In the genomic region with DNA sequence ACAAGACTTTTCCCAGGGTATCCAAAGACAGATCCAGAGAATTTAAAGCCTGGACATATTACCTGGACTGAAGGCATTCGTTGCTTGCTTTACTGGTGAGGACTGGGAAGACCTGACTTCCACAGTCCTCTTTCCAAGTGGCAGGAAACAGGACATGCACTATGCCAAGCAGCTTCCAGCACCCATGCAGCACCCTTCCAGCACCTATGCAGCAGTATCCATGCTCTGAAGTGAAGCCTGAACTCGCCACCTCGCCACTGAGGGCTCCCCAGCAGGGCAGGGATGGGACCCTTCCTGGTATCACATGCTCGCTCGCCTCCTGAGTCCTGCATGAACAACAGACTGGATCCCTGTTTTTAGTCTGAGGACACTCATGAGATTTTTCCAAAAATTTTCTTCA, we compare ENCODE assay signal across 17 cellular contexts.
DNase-seq lines count a peak whose midpoint lies in the region; ATAC-seq lines count a peak whose summit lies in the region.
"Had no signal": no experiment of that assay in that cellular context is flagged by ENCODE, and none has a peak within 500 bp of the region (broad histone marks: within the 10 kb centered on the region; RNA-seq: fewer than 3 reads in every experiment).

No MANE protein-coding gene starts in this region.

- H3K4me1 ChIP-seq in duodenal mucosa (ENCODE audit: control insufficient read depth in 1 of 2, insufficient read depth in 2 of 2, low read length in 2 of 2) (peaks cover 56 to 63% of the 10 kb centered on the region in 2 donors), skeletal muscle tissue (ENCODE audit: control insufficient read depth in 3 of 3, insufficient read depth in 3 of 3, low read length in 3 of 3) (peaks cover 67 to 84% (median 77%) of the 10 kb centered on the region in 3 donors)

- H3K9ac ChIP-seq in SK-N-MC (ENCODE audit: insufficient read length) (no peak overlapping the region), duodenal mucosa (ENCODE audit: low read depth in 1 of 2, low read length in 2 of 2) (peak overlapping the region; percentile 6 to 44), skeletal muscle tissue (ENCODE audit: low read depth in 1 of 3, low read length in 3 of 3) (peak overlapping the region in 1 of 3 donors; percentile 58)

- H3K27me3 ChIP-seq in duodenal mucosa (ENCODE audit: control insufficient read depth in 1 of 2, insufficient read depth in 2 of 2, low read length in 2 of 2) (no peaks in the 10 kb centered on the region), skeletal muscle tissue (ENCODE audit: control insufficient read depth in 3 of 3, insufficient read depth in 3 of 3, low read length in 3 of 3) (no peaks in the 10 kb centered on the region)

- H3K36me3 Mint-ChIP-seq in T-helper 2 cell treated with Interferon-gamma antibody and Interleukin-4, amounts not matched to agents 5 μg/mL and 100 μg/mL, for 36 hours (ENCODE audit: low read depth), result peaks cover 68% of the 10 kb centered on the region

- H3K9me3 ChIP-seq in SK-N-MC (ENCODE audit: low read depth, low read length), result no peaks in the 10 kb centered on the region
- no peaks in the 10 kb centered on the region for H3K9me3 ChIP-seq in duodenal mucosa (ENCODE audit: control insufficient read depth in 1 of 2, low read length in 2 of 2)
- no peaks in the 10 kb centered on the region for H3K9me3 ChIP-seq in skeletal muscle tissue (ENCODE audit: control insufficient read depth in 3 of 3, low read length in 3 of 3)

- peaks cover 67% of the 10 kb centered on the region for H3K4me1 Mint-ChIP-seq in T-helper 2 cell treated with Interferon-gamma antibody and Interleukin-4, amounts not matched to agents 5 μg/mL and 100 μg/mL, for 36 hours (ENCODE audit: low read depth)

- peaks cover 27% of the 10 kb centered on the region for H3K36me3 ChIP-seq in SK-N-MC (ENCODE audit: insufficient read depth, low read length)
- H3K36me3 ChIP-seq in duodenal mucosa (ENCODE audit: control insufficient read depth in 1 of 2, insufficient read depth in 2 of 2, low read length in 2 of 2), result peaks cover 0 to 3% of the 10 kb centered on the region in 2 donors
- H3K36me3 ChIP-seq in skeletal muscle tissue (ENCODE audit: control insufficient read depth in 3 of 3, insufficient read depth in 3 of 3, low read length in 3 of 3), result peaks cover 0 to 5% (median 3%) of the 10 kb centered on the region in 3 donors

- peak overlapping the region; percentile 67; the same call in 1 of the 2 replicates for H3K27ac ChIP-seq in SK-N-MC
- H3K27ac ChIP-seq in duodenal mucosa (ENCODE audit: low read depth, low read length), result no peak overlapping the region
- peak overlapping the region; percentile 57 for H3K27ac ChIP-seq in skeletal muscle tissue (ENCODE audit: low read depth, low read length)
- H3K27ac ChIP-seq: 22Rv1 had no signal

- no peak overlapping the region for H3K4me3 ChIP-seq in SK-N-MC
- no peak overlapping the region for H3K4me3 ChIP-seq in duodenal mucosa (ENCODE audit: low read depth in 1 of 2, low read length in 2 of 2)
- peak overlapping the region in 1 of 3 donors; percentile 24 for H3K4me3 ChIP-seq in skeletal muscle tissue (ENCODE audit: low read length in 3 of 3)
- H3K4me3 ChIP-seq: smooth muscle cell had no signal

- no peaks in the 10 kb centered on the region for H3K27me3 Mint-ChIP-seq in T-helper 2 cell treated with Interferon-gamma antibody and Interleukin-4, amounts not matched to agents 5 μg/mL and 100 μg/mL, for 36 hours (ENCODE audit: low read depth)
- H3K27me3 Mint-ChIP-seq: IgD-negative memory B cell had no signal

- ATAC-seq in GM19397 (IDR thresholded peaks at IDR 0.05; ENCODE audit: unreplicated experiment), result no peak
- ATAC-seq: left ventricle myocardium superior, Right ventricle myocardium inferior had no signal

- H3K4me3 Mint-ChIP-seq in T-helper 2 cell treated with Interferon-gamma antibody and Interleukin-4, amounts not matched to agents 5 μg/mL and 100 μg/mL, for 36 hours, result no peak overlapping the region
- H3K4me3 Mint-ChIP-seq: IgD-negative memory B cell had no signal

- no peak for DNase-seq in T-helper 2 cell treated with Interferon-gamma antibody and Interleukin-4, amounts not matched to agents 5 μg/mL and 100 μg/mL, for 36 hours (ENCODE audit: low spot score)
- no peak for DNase-seq in T-helper 2 cell
- DNase-seq in SK-N-MC (ENCODE audit: low read depth, low spot score), result no peak
- no peak for DNase-seq in putamen (ENCODE audit: low spot score)
- no peak for DNase-seq in C1 segment of cervical spinal cord (lab: John Stamatoyannopoulos, UW)
- DNase-seq: aorta, left ventricle myocardium superior, NCI-H1417 treated with DMSO at 0.1 percent for 48 hours, NCI-H510A, trophoblast cell had no signal

- H3K9me3 Mint-ChIP-seq in T-helper 2 cell treated with Interferon-gamma antibody and Interleukin-4, amounts not matched to agents 5 μg/mL and 100 μg/mL, for 36 hours, result no peaks in the 10 kb centered on the region
- H3K9me3 Mint-ChIP-seq: IgD-negative memory B cell had no signal

- H3K27ac Mint-ChIP-seq in T-helper 2 cell treated with Interferon-gamma antibody and Interleukin-4, amounts not matched to agents 5 μg/mL and 100 μg/mL, for 36 hours, result peak overlapping the region; percentile 67
